ENCODE assay signal across 33 cellular contexts in the genomic region with DNA sequence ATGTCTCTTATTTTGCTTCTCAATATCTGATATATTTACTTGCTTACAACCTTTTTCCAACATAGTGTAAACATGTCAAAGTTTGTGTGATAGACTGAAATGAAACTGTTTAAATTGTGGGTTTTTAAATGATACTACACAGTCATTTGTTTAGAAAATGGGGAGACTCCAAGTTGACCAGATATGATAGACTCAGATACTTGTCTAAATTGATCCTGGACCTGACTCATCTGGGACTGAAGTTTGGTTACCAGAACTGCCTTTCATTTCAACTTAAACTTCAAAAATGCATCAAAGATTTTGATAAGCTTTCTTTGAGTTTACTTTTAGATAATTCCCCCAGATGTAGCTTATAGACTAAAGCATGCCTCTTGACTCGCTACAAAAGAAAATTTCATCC. TPM values are rescaled to one million over a fixed set of nuclear protein-coding genes. Genes with fewer than 3 reads are reported as not detected.
"Had no signal": no experiment of that assay in that cellular context is flagged by ENCODE, and none has a peak within 500 bp of the region (broad histone marks: within the 10 kb centered on the region; RNA-seq: fewer than 3 reads in every experiment).

No MANE protein-coding gene starts in this region.

- FAIRE-seq: colon, TTC549 had no signal

- H3K4me2 ChIP-seq: SK-N-SH had no signal

- H3K4me3 ChIP-seq: Peyer's patch, SJSA1 had no signal

- DNase-seq: activated CD4-positive, alpha-beta memory T cell treated with anti-CD3 and anti-CD28 coated beads for 36 hours; activated CD4-positive, alpha-beta T cell treated with anti-CD3 and anti-CD28 coated beads for 36 hours; activated CD4-positive, alpha-beta T cell treated with anti-CD3 and anti-CD28 coated beads, Interleukin-2, amount 50 U/mL, for 1 hour; activated effector memory CD4-positive, alpha-beta T cell treated with anti-CD3 and anti-CD28 coated beads, Interleukin-2, amount 50 U/mL, for 16 hours; activated naive CD4-positive, alpha-beta T cell; activated naive CD4-positive, alpha-beta T cell treated with anti-CD3 and anti-CD28 coated beads, Interleukin-2, amount 50 U/mL, for 16 hours; activated naive CD8-positive, alpha-beta T cell treated with anti-CD3 and anti-CD28 coated beads for 36 hours; activated T-cell treated with anti-CD3 and anti-CD28 coated beads, Interleukin-2, amount 50 U/mL, for 1 hour; activated T-cell treated with anti-CD3 and anti-CD28 coated beads, Interleukin-2, amount 50 U/mL, for 72 hours; amniotic stem cell; aorta; brain microvascular endothelial cell; central memory CD4-positive, alpha-beta T cell; NCI-H1092 treated with DMSO at 0.1 percent for 48 hours; NCI-H1417; NCI-H146; NCI-H187; NCI-H2029 treated with DMSO at 0.1 percent for 48 hours; NCI-H2107; NCI-H2171; NCI-H510A; NCI-H526 treated with DMSO at 0.1 percent for 48 hours; NCI-H82; PC-3; Peyer's patch; RPMI8226; SHP77 treated with DMSO at 0.1 percent for 48 hours; SK-N-SH had no signal

- H3K9ac ChIP-seq: SK-N-SH had no signal

- H3K27ac ChIP-seq: brain microvascular endothelial cell, Peyer's patch, SJSA1 had no signal

- ATAC-seq: activated CD4-positive, alpha-beta T cell treated with anti-CD3 and anti-CD28 coated beads for 36 hours; activated T-cell treated with anti-CD3 and anti-CD28 coated beads, Interleukin-2, amount 50 U/mL, for 72 hours; activated T-helper 17 cell treated with anti-CD3 and anti-CD28 coated beads, Interleukin-2, amount 50 U/mL, for 72 hours; PC-3 had no signal

- H3K27me3 ChIP-seq: brain microvascular endothelial cell, Peyer's patch, SJSA1 had no signal

- H3K9me2 ChIP-seq: SK-N-SH had no signal

- H3K4me1 ChIP-seq: Peyer's patch had no signal

- H3K36me3 ChIP-seq: brain microvascular endothelial cell, Peyer's patch, SJSA1 had no signal

- H3K9me3 ChIP-seq: Peyer's patch, SJSA1, SK-N-SH had no signal

RNA-seq across cellular contexts. Expression of a gene that starts 27.0 kb away (rescaled TPM):
- total RNA-seq: activated CD4-positive, alpha-beta memory T cell treated with anti-CD3 and anti-CD28 coated beads for 36 hours; activated CD4-positive, alpha-beta T cell treated with anti-CD3 and anti-CD28 coated beads for 36 hours; activated CD8-positive, alpha-beta memory T cell treated with anti-CD3 and anti-CD28 coated beads for 36 hours; activated naive CD8-positive, alpha-beta T cell treated with anti-CD3 and anti-CD28 coated beads for 36 hours; activated T-helper 17 cell treated with anti-CD3 and anti-CD28 coated beads, Interleukin-2, amount 50 U/mL, for 72 hours; aorta; PC-3; Peyer's patch; SJSA1 had no signal
- polyA plus RNA-seq: aorta, SK-N-SH had no signal
